ENCODE assay signal across 29 cellular contexts in genomic region chr4:128475597-128475996, GRCh38.
"Had no signal": no experiment of that assay in that cellular context is flagged by ENCODE, and none has a peak within 500 bp of the region (broad histone marks: within the 10 kb centered on the region; RNA-seq: fewer than 3 reads in every experiment).

No MANE protein-coding gene starts in this region.

- H3K36me3 ChIP-seq: adrenal gland had no signal

- H3K27ac ChIP-seq: adrenal gland, KMS-11, SK-N-MC had no signal

- H3K9me3 ChIP-seq: adrenal gland had no signal

- ATAC-seq: activated naive CD4-positive, alpha-beta T cell treated with anti-CD3 and anti-CD28 coated beads, Interleukin-2, amount 50 U/mL, for 72 hours; activated T-cell treated with anti-CD3 and anti-CD28 coated beads, Interleukin-2, amount 50 U/mL, for 4 hours; WTC11 had no signal

- DNase-seq: activated CD4-positive, alpha-beta memory T cell treated with anti-CD3 and anti-CD28 coated beads for 36 hours; activated CD4-positive, alpha-beta T cell treated with anti-CD3 and anti-CD28 coated beads for 4 hours; activated CD4-positive, alpha-beta T cell treated with anti-CD3 and anti-CD28 coated beads, Interleukin-2, amount 50 U/mL, for 1 hour; activated CD4-positive, CD25-positive, alpha-beta regulatory T cell treated with anti-CD3 and anti-CD28 coated beads, Interleukin-2, amount 50 U/mL, for 72 hours; activated CD8-positive, alpha-beta memory T cell treated with anti-CD3 and anti-CD28 coated beads, Interleukin-2, amount 50 U/mL, for 4 hours; activated gamma-delta T cell treated with Interleukin-2 at 50 U/mL for 16 hours; activated naive CD4-positive, alpha-beta T cell treated with anti-CD3 and anti-CD28 coated beads for 36 hours; activated T-cell treated with anti-CD3 and anti-CD28 coated beads for 4 hours; activated T-cell treated with anti-CD3 and anti-CD28 coated beads, Interleukin-2, amount 50 U/mL, for 4 hours; adrenal gland; anterior cingulate cortex; central memory CD4-positive, alpha-beta T cell; NCI-H1105; NCI-H1417 treated with DMSO at 0.1 percent for 48 hours; NCI-H187 treated with DMSO at 0.1 percent for 48 hours; NCI-H2081; NCI-H2171 treated with DMSO at 0.1 percent for 48 hours; NCI-H226; NCI-H446 treated with DMSO at 0.1 percent for 48 hours; NCI-H69; NCI-H82; NK-92 treated with Interleukin-12 subunit alpha and Interleukin-12 subunit beta, amount 100 ng/mL, for 24 hours; OCI-M1; Right ventricle myocardium superior; T1000 had no signal

- H3K4me1 ChIP-seq: adrenal gland had no signal

- H3K9ac ChIP-seq: KMS-11 had no signal

- H3K4me3 ChIP-seq: adrenal gland, SK-N-MC had no signal

- H3K27me3 ChIP-seq: adrenal gland had no signal

- H3K4me2 ChIP-seq: KMS-11 had no signal
